ENCODE assay signal across 12 cellular contexts in the genomic region with DNA sequence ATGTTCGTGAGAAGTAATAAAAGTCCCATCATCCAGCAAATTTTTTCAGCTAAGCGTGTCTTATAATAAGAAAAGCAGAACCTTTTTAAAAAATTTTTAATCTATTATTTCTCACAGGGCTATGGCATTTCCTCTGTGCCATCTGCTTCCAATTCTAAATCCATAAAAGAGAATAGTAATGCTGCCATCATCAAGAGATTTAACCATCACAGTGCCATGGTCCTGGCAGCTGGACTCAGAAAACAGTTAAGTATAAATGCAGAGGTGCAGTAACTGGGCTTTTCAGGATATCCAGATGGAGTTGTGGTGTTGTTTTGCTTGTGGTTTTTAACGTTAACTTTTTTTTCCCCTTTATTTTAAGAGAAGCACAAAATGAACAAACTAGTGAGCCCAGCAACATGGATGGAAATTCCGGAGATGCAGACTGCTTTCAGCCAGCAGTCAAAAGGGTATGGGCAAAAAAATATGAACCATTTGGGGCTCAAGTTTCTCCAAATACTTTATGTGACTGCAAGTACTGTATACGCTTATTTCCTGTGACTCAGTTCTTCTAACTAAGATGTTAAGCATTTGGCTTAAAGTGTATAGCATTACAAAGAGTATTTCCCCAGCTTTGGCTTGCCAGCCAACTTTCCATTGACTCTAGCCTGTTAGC.
DNase-seq lines count a peak whose midpoint lies in the region; ATAC-seq and TF ChIP-seq lines count a peak whose summit lies in the region.
"Had no signal": no experiment of that assay in that cellular context is flagged by ENCODE, and none has a peak within 500 bp of the region (broad histone marks: within the 10 kb centered on the region; RNA-seq: fewer than 3 reads in every experiment).

No MANE protein-coding gene starts in this region.

- TF ChIP-seq CTCF in AG10803 (conservative IDR thresholded peaks at IDR 0.05; ENCODE audit: low read length) (no peak), foreskin fibroblast (IDR thresholded peaks at IDR 0.05; ENCODE audit: low read depth, low read length) (no peak)

- peaks cover 29% of the 10 kb centered on the region for H3K4me1 ChIP-seq in adipocyte (ENCODE audit: control insufficient read depth, insufficient read depth, low read length)
- H3K4me1 ChIP-seq: left lung, transverse colon had no signal

- H3K9ac ChIP-seq in adipocyte (ENCODE audit: low read length): peak overlapping the region; percentile 64

- H3K9me3 ChIP-seq in adipocyte (ENCODE audit: control insufficient read depth, low read length): no peaks in the 10 kb centered on the region
- H3K9me3 ChIP-seq: left lung, SJSA1, transverse colon had no signal

- DNase-seq in AG10803 (ENCODE audit: low read depth): peak; percentile 76
- DNase-seq in GM03348 (ENCODE audit: low spot score): peak; percentile 40
- peak; percentile 86 for DNase-seq in adipocyte (ENCODE audit: low read depth)
- DNase-seq in foreskin fibroblast: peak; percentile 77 to 86
- no peak for DNase-seq in NOMO-1 (lab: John Stamatoyannopoulos, UW; ENCODE audit: unreplicated experiment in 2 of 2)
- DNase-seq: left lung; NCI-H1048; stimulated activated CD4-positive, alpha-beta T cell treated with anti-CD3 and anti-CD28 coated beads, Interleukin-1b, Interleukin-23, amount 100 ng/mL, for 48 hours; transverse colon had no signal

- H3K27me3 ChIP-seq in adipocyte (replicated peaks; ENCODE audit: control insufficient read depth, insufficient read depth, low read length): no peaks in the 10 kb centered on the region
- H3K27me3 ChIP-seq: left lung, SJSA1, transverse colon had no signal

- ATAC-seq in HG03342 (IDR thresholded peaks at IDR 0.05; ENCODE audit: unreplicated experiment): no peak
- ATAC-seq in GM19023 (IDR thresholded peaks at IDR 0.05; ENCODE audit: unreplicated experiment): no peak
- ATAC-seq: left lung had no signal

- H3K4me3 ChIP-seq in AG10803 (ENCODE audit: low read length) (peak overlapping the region; percentile 18; the same call in 1 of the 2 replicates), adipocyte (ENCODE audit: low read length) (peak overlapping the region; percentile 14), foreskin fibroblast (ENCODE audit: low read depth in 1 of 2, low read length in 2 of 2) (peak overlapping the region; percentile 2 to 17)
- H3K4me3 ChIP-seq: left lung, SJSA1, transverse colon had no signal

- H3K36me3 ChIP-seq in adipocyte (ENCODE audit: control insufficient read depth, insufficient read depth, low read length, severe bottlenecking): peaks cover 63% of the 10 kb centered on the region

Comparison
In these comparisons a context has a peak if more than half of its experiments do, and no peak if none do; other contexts are left out.
1. DNase-seq: peak in AG10803 (single experiment), GM03348 (single experiment), adipocyte (single experiment) and foreskin fibroblast (2 of 2); none in NOMO-1 (0 of 2).
2. Peak in every context shown above with its lines, with median percentiles within 50 percentile points of each other: H3K4me3 ChIP-seq.